ENCODE assay signal across 12 cellular contexts in the genomic region with DNA sequence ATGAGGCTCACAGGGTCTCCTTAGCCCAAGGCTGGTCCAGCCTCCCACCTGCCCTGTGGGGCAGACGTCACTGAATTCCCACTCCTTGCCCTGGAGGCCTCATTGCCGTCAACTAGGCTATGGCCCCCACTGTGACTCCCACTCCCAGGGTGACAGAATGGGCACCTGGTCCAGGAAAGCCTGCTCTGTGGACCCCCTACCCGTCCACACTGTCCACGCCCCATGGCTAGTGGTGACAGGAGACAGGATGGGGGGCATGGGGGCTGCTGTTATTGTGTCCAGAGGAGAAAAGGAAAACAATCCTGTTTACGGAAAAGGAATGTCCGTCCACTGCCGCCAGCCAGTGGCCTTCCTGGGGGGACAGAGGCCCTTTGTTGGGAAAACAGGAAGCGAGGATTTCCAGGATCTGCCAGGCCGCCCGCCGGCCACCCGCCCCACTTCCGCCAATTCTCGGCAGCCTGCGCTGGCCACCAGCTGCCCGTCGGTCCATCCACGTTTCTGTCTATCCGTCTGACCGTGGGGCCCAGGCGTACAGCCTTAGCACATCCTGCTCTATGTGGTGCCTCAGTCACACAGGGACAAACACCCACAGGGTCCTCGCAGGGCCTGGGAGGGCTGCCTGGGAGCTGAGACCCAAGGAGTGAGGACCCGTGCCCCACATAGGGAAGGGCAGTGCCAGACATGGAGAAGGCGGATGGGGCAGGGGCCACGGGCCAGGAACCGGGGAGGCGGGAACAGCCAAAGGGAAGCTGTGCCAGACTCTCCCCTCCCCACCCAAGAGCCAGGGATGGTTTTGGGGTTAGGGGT. TPM values are rescaled to one million over a fixed set of nuclear protein-coding genes. Genes with fewer than 3 reads are reported as not detected.
DNase-seq lines count a peak whose midpoint lies in the region; ATAC-seq, FAIRE-seq and TF ChIP-seq lines count a peak whose summit lies in the region.
"Had no signal": no experiment of that assay in that cellular context is flagged by ENCODE, and none has a peak within 500 bp of the region (broad histone marks: within the 10 kb centered on the region; RNA-seq: fewer than 3 reads in every experiment).

No MANE protein-coding gene starts in this region.

- H3K36me3 ChIP-seq in body of pancreas (replicated peaks in 1 of 2; ENCODE audit: insufficient read depth in 1 of 2, low read depth in 2 of 2) (no peaks in the 10 kb centered on the region), kidney (ENCODE audit: control insufficient read depth in 1 of 2, insufficient read depth in 2 of 2, low read length in 2 of 2) (no peaks in the 10 kb centered on the region), sigmoid colon (no peaks in the 10 kb centered on the region), testis (ENCODE audit: low read depth, missing control alignments) (no peaks in the 10 kb centered on the region)

- no peak overlapping the region for H3K4me3 ChIP-seq in body of pancreas
- H3K4me3 ChIP-seq in kidney (ENCODE audit: low read length in 2 of 2): no peak overlapping the region
- H3K4me3 ChIP-seq in sigmoid colon: no peak overlapping the region
- no peak overlapping the region for H3K4me3 ChIP-seq in testis

- in situ Hi-C loops in ACHN (cut with HindIII; ENCODE audit: low pct_ligation_motif_present, low pct_unique_long_range_greater_than_20kb, low sequenced_read_pairs): no loop called here

- TF ChIP-seq EP300 in sigmoid colon (IDR thresholded peaks at IDR 0.05): peak in 1 of 4 donors; percentile 18

- no peak for FAIRE-seq in kidney (lab: Jason Lieb, UNC)
- FAIRE-seq: GM18507, RCC 7860 had no signal

- H3K9me3 ChIP-seq in body of pancreas (no peaks in the 10 kb centered on the region), kidney (ENCODE audit: control insufficient read depth in 1 of 2, low read length in 2 of 2) (no peaks in the 10 kb centered on the region), sigmoid colon (no peaks in the 10 kb centered on the region), testis (no peaks in the 10 kb centered on the region)

- ATAC-seq in body of pancreas: no peak
- ATAC-seq: activated naive CD8-positive, alpha-beta T cell treated with anti-CD3 and anti-CD28 coated beads, Interleukin-2, amount 50 U/mL, for 24 hours had no signal

- DNase-seq in COLO829 (ENCODE audit: low spot score): peak; percentile 81
- DNase-seq in body of pancreas: peak in 2 of 4 donors; percentile 40 to 46
- DNase-seq in kidney: no peak
- no peak for DNase-seq in sigmoid colon
- DNase-seq in testis: no peak
- DNase-seq in ACHN: no peak
- no peak for DNase-seq in T-helper 1 cell
- DNase-seq in activated CD4-positive, alpha-beta T cell treated with anti-CD3 and anti-CD28 coated beads, Interleukin-2, amount 50 U/mL, for 48 hours: no peak
- DNase-seq: activated CD4-positive, alpha-beta T cell treated with anti-CD3 and anti-CD28 coated beads for 1 hour; activated naive CD8-positive, alpha-beta T cell treated with anti-CD3 and anti-CD28 coated beads, Interleukin-2, amount 50 U/mL, for 24 hours had no signal

- TF ChIP-seq CTCF in body of pancreas (IDR thresholded peaks at IDR 0.05) (no peak), kidney (IDR thresholded peaks at IDR 0.05; ENCODE audit: borderline replicate concordance, extremely low read depth, insufficient read depth) (no peak), sigmoid colon (IDR thresholded peaks at IDR 0.05) (no peak), testis (IDR thresholded peaks at IDR 0.05) (no peak)

- peaks cover 40% of the 10 kb centered on the region for H3K4me1 ChIP-seq in body of pancreas
- peaks cover 3 to 31% of the 10 kb centered on the region in 2 donors for H3K4me1 ChIP-seq in kidney (ENCODE audit: control insufficient read depth in 1 of 2, insufficient read depth in 1 of 2, low read depth in 1 of 2, low read length in 2 of 2)
- peaks cover 0 to 45% (median 42%) of the 10 kb centered on the region in 4 donors for H3K4me1 ChIP-seq in sigmoid colon
- H3K4me1 ChIP-seq in testis: peaks cover 40% of the 10 kb centered on the region

- H3K9ac ChIP-seq in kidney (ENCODE audit: low read length in 2 of 2): peak overlapping the region in 1 of 2 donors; percentile 67

- H3K27ac ChIP-seq in body of pancreas (peak overlapping the region; percentile 16 to 94 (median 80)), kidney (ENCODE audit: low read depth in 2 of 2, low read length in 2 of 2) (peak overlapping the region; percentile 92 to 96), sigmoid colon (peak overlapping the region; percentile 88 to 96 (median 90)), testis (peak overlapping the region in 1 of 2 donors; percentile 95)

- 69 to 90% methylated on average over 19 to 27 of the region's 27 CpGs for WGBS in body of pancreas, 2 donors
- 84 to 87% methylated on average over 27 of the region's 27 CpGs for WGBS in sigmoid colon, 2 donors
- 81 to 87% methylated on average over 14 to 27 of the region's 27 CpGs for WGBS in testis, 2 donors

- intact Hi-C loops in body of pancreas (cut with DNase I): loop anchor here (10.0 kb wide), 1 partner anchor 47 kb away; no protein-coding TSS in a partner anchor
- intact Hi-C loops in kidney (cut with DNase I): no loop called here
- intact Hi-C loops in sigmoid colon (cut with DNase I): no loop called here
- intact Hi-C loops in testis (cut with DNase I; ENCODE audit: low total_unique reads): no loop called here

- H3K27me3 ChIP-seq in body of pancreas (no peaks in the 10 kb centered on the region), sigmoid colon (no peaks in the 10 kb centered on the region), testis (no peaks in the 10 kb centered on the region)

- TF ChIP-seq POLR2A in body of pancreas (IDR thresholded peaks at IDR 0.05) (peak in 2 of 3 donors; percentile 9 to 27), sigmoid colon (IDR thresholded peaks at IDR 0.05) (no peak), testis (IDR thresholded peaks at IDR 0.05) (no peak)

RNA-seq across cellular contexts. Expression of a gene that starts 19.5 kb away (rescaled TPM):
- total RNA-seq in body of pancreas (100 to 1,000 TPM in 1 of 2 donors, 10 to 100 TPM in 1; 73.9 to 201 TPM), kidney (54.0 TPM), sigmoid colon (10 to 100 TPM; 15.5 to 26.5 (median 23.1) TPM), testis (10 to 100 TPM; 57.9 to 64.2 TPM)
- polyA plus RNA-seq in kidney (ENCODE audit: insufficient read depth, low read depth, low replicate concordance) (37.3 TPM), sigmoid colon (10 to 100 TPM in 2 of 3 donors, 1 to 10 TPM in 1; 9.2 to 97.7 (median 11.4) TPM), testis (ENCODE audit: insufficient read depth, low read depth, low replicate concordance) (58.3 TPM)

RNA-seq across cellular contexts. Expression of a gene that starts 19.7 kb away (rescaled TPM):
- 10 to 100 TPM; 16.2 to 17.9 TPM for total RNA-seq in body of pancreas
- total RNA-seq in kidney: 28.4 TPM
- polyA plus RNA-seq in kidney (ENCODE audit: insufficient read depth, low read depth, low replicate concordance): 27.2 TPM
- 10 to 100 TPM; 11.4 to 23.9 (median 15.4) TPM for total RNA-seq in sigmoid colon
- polyA plus RNA-seq in sigmoid colon: 10 to 100 TPM in 1 of 3 donors, 1 to 10 TPM in 2; 1.8 to 15.9 (median 2.1) TPM
- total RNA-seq in testis: 10 to 100 TPM; 11.9 to 18.3 TPM
- 10.6 TPM for polyA plus RNA-seq in testis (ENCODE audit: insufficient read depth, low read depth, low replicate concordance)

RNA-seq across cellular contexts. Expression of a gene that starts 22.6 kb away (rescaled TPM):
- total RNA-seq in body of pancreas (10 to 100 TPM; 57.3 to 98.9 TPM), kidney (107 TPM), sigmoid colon (10 to 100 TPM; 26.3 to 50.0 (median 41.8) TPM), testis (10 to 100 TPM; 68.2 to 89.9 TPM)
- polyA plus RNA-seq in kidney (ENCODE audit: insufficient read depth, low read depth, low replicate concordance) (96.5 TPM), sigmoid colon (100 to 1,000 TPM in 1 of 3 donors, 10 to 100 TPM in 2; 34.8 to 126 (median 60.1) TPM), testis (ENCODE audit: insufficient read depth, low read depth, low replicate concordance) (50.8 TPM)

Comparison
In these comparisons a context has a peak if more than half of its experiments do, and no peak if none do; other contexts are left out.
1. POLR2A ChIP-seq: peak in body of pancreas (2 of 3); none in sigmoid colon (0 of 2) and testis (single experiment).